20 cellular contexts compared by ENCODE assay signal in the genomic region with DNA sequence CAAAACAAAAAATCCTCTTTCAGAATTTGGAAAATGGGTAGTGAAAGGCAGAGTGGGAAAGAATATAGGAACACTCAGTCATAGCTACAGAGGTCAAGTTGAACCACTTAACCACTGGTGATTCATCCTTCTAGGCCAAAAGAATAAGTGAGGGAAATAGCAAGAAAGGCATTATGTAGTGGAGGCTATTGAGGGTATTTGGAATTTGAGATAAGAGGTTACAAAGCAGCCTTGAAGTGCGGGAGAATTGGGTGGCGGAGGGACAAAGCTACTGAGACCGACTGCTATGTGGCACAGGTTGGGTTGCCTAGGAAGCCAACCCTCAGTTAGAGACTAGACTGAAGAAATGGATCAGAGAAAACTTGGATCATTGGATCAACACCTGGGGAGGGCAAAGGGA.
DNase-seq lines count a peak whose midpoint lies in the region; TF ChIP-seq lines count a peak whose summit lies in the region.
"Had no signal": no experiment of that assay in that cellular context is flagged by ENCODE, and none has a peak within 500 bp of the region (broad histone marks: within the 10 kb centered on the region; RNA-seq: fewer than 3 reads in every experiment).

No MANE protein-coding gene starts in this region.

- no peak for TF ChIP-seq CTCF in fibroblast of pulmonary artery (IDR thresholded peaks at IDR 0.05; ENCODE audit: low read length, missing control alignments)

- DNase-seq in EL = peak; percentile 6
- DNase-seq in MV-4-11 (lab: John Stamatoyannopoulos, UW) = peak; percentile 68
- DNase-seq in fibroblast of pulmonary artery (ENCODE audit: low read depth) = peak; percentile 4
- peak; percentile 37 for DNase-seq in non-pigmented ciliary epithelial cell (ENCODE audit: low read depth)
- no peak for DNase-seq in NCI-H2081 treated with DMSO at 0.1 percent for 48 hours (lab: John Stamatoyannopoulos, UW)
- DNase-seq in SIG-M5 (lab: John Stamatoyannopoulos, UW) = no peak
- no peak for DNase-seq in amygdala (lab: John Stamatoyannopoulos, UW)
- DNase-seq: activated effector memory CD4-positive, alpha-beta T cell treated with Interleukin-2 at 50 U/mL for 16 hours; amniotic stem cell; CD8-positive, alpha-beta memory T cell; foreskin keratinocyte; KG1; left cardiac atrium; NCI-H1105 treated with DMSO at 0.1 percent for 48 hours; NCI-H748 treated with DMSO at 0.1 percent for 48 hours; OCI-M1; right cardiac atrium; stimulated activated naive CD4-positive, alpha-beta T cell; T-helper 9 cell had no signal

- H3K4me3 ChIP-seq in fibroblast of pulmonary artery (replicated peaks; ENCODE audit: low read depth, low read length) = no peak overlapping the region
- H3K4me3 ChIP-seq: upper lobe of left lung had no signal

Comparison
In these comparisons a context has a peak if more than half of its experiments do, and no peak if none do; other contexts are left out.
1. DNase-seq: peak in EL (single experiment), MV-4-11 (single experiment), fibroblast of pulmonary artery (single experiment) and non-pigmented ciliary epithelial cell (single experiment); none in NCI-H2081 treated with DMSO at 0.1 percent for 48 hours (single experiment), SIG-M5 (single experiment) and amygdala (0 of 56).